ENCODE assay signal across 8 cellular contexts in genomic region chr11:9613830-9614762, GRCh38. TPM values are rescaled to one million over a fixed set of nuclear protein-coding genes. Genes with fewer than 3 reads are reported as not detected.
DNase-seq lines count a peak whose midpoint lies in the region; ATAC-seq and TF ChIP-seq lines count a peak whose summit lies in the region.

No MANE protein-coding gene starts in this region.

- H3K36me3 ChIP-seq in Panc1 (ENCODE audit: control insufficient read depth, insufficient read depth, low read length): no peaks in the 10 kb centered on the region
- no peaks in the 10 kb centered on the region for H3K36me3 ChIP-seq in naive thymus-derived CD4-positive, alpha-beta T cell (ENCODE audit: control insufficient read depth in 2 of 3, insufficient read depth in 3 of 3, low read length in 3 of 3)

- no peaks in the 10 kb centered on the region for H3K27me3 ChIP-seq in Panc1 (ENCODE audit: control insufficient read depth, insufficient read depth, low read length)
- no peaks in the 10 kb centered on the region for H3K27me3 ChIP-seq in naive thymus-derived CD4-positive, alpha-beta T cell (ENCODE audit: control insufficient read depth in 2 of 2, insufficient read depth in 2 of 2, low read length in 2 of 2)

- DNase-seq in DMS 273 (lab: John Stamatoyannopoulos, UW; ENCODE audit: unreplicated experiment) (peak; percentile 85), GM20000 (ENCODE audit: low spot score) (peak; percentile 84), HPDE6-E6E7 (ENCODE audit: extremely low spot score) (peak; percentile 82), Panc1 (ENCODE audit: low read depth, low spot score) (peak; percentile 88), fibroblast of gingiva (ENCODE audit: low read depth) (peak; percentile 77)
- DNase-seq in activated T-helper 1 cell treated with anti-CD3 and anti-CD28 coated beads, Interleukin-12 subunit alpha, Interleukin-12 subunit beta, Interleukin-2, Interleukin-4 antibody, amounts not matched to agents 30 ng/mL and 10 ng/mL and 1 ng/mL, durations not matched to agents 14 hours and 24 hours and 36 hours (ENCODE audit: low spot score): peak; percentile 88
- DNase-seq in naive thymus-derived CD4-positive, alpha-beta T cell: peak; percentile 81 to 96 (median 84)

- POLR2A ChIA-PET in Panc1 (lab: Charles Lee): interaction anchor here (1.0 to 1.1 kb wide), 3 partner anchors 23 to 691 kb away, joined by 3 to 5 read pairs (median 3); partner anchors contain the start of gene ADM
- POLR2A ChIA-PET in naive thymus-derived CD4-positive, alpha-beta T cell (lab: Charles Lee): interaction anchor here (0.8 to 1.8 kb wide), 4 partner anchors 13 to 135 kb away, joined by 3 to 10 read pairs (median 5); partner anchors contain the start of gene WEE1

- peaks cover 5% of the 10 kb centered on the region for H3K27me3 Mint-ChIP-seq in activated T-helper 1 cell treated with anti-CD3 and anti-CD28 coated beads, Interleukin-12 subunit alpha, Interleukin-12 subunit beta, Interleukin-2, Interleukin-4 antibody, amounts not matched to agents 30 ng/mL and 10 ng/mL and 1 ng/mL, durations not matched to agents 14 hours and 24 hours and 36 hours (ENCODE audit: insufficient read depth)
- no peaks in the 10 kb centered on the region for H3K27me3 Mint-ChIP-seq in naive thymus-derived CD4-positive, alpha-beta T cell
- no peaks in the 10 kb centered on the region for H3K27me3 Mint-ChIP-seq in stimulated activated memory B cell treated with anti-CD40 and anti-IgM and Interleukin-4, amounts not matched to agents 10 μg/mL and 1 μg/mL and 100 μg/mL, for 72 hours

- TF ChIP-seq CTCF in GM20000 (IDR thresholded peaks at IDR 0.05; ENCODE audit: extremely low read depth, missing control alignments) (peak; percentile 70), Panc1 (IDR thresholded peaks at IDR 0.05) (peak; percentile 96)

- H3K4me1 ChIP-seq in Panc1 (ENCODE audit: control insufficient read depth, insufficient read depth, low read length): peaks cover 27% of the 10 kb centered on the region
- H3K4me1 ChIP-seq in naive thymus-derived CD4-positive, alpha-beta T cell (ENCODE audit: control insufficient read depth in 2 of 2, insufficient read depth in 2 of 2, low read length in 2 of 2): peaks cover 0 to 14% of the 10 kb centered on the region in 2 donors

- peak overlapping the region; percentile 50 to 76 for H3K4me3 ChIP-seq in Panc1 (ENCODE audit: low read depth in 2 of 2, low read length in 2 of 2)
- peak overlapping the region; percentile 71 for H3K4me3 ChIP-seq in naive thymus-derived CD4-positive, alpha-beta T cell (ENCODE audit: low read length)

- H3K27ac Mint-ChIP-seq in activated T-helper 1 cell treated with anti-CD3 and anti-CD28 coated beads, Interleukin-12 subunit alpha, Interleukin-12 subunit beta, Interleukin-2, Interleukin-4 antibody, amounts not matched to agents 30 ng/mL and 10 ng/mL and 1 ng/mL, durations not matched to agents 14 hours and 24 hours and 36 hours: peak overlapping the region; percentile 99
- peak overlapping the region; percentile 82 to 98 (median 92) for H3K27ac Mint-ChIP-seq in naive thymus-derived CD4-positive, alpha-beta T cell
- peak overlapping the region; percentile 98 for H3K27ac Mint-ChIP-seq in stimulated activated memory B cell treated with anti-CD40 and anti-IgM and Interleukin-4, amounts not matched to agents 10 μg/mL and 1 μg/mL and 100 μg/mL, for 72 hours

- no peaks in the 10 kb centered on the region for H3K9me3 Mint-ChIP-seq in activated T-helper 1 cell treated with anti-CD3 and anti-CD28 coated beads, Interleukin-12 subunit alpha, Interleukin-12 subunit beta, Interleukin-2, Interleukin-4 antibody, amounts not matched to agents 30 ng/mL and 10 ng/mL and 1 ng/mL, durations not matched to agents 14 hours and 24 hours and 36 hours
- no peaks in the 10 kb centered on the region for H3K9me3 Mint-ChIP-seq in naive thymus-derived CD4-positive, alpha-beta T cell
- peaks cover 7% of the 10 kb centered on the region for H3K9me3 Mint-ChIP-seq in stimulated activated memory B cell treated with anti-CD40 and anti-IgM and Interleukin-4, amounts not matched to agents 10 μg/mL and 1 μg/mL and 100 μg/mL, for 72 hours

- peak; percentile 93 for ATAC-seq in Panc1
- peak; percentile 91 for ATAC-seq in naive thymus-derived CD4-positive, alpha-beta T cell
- peak; percentile 90 for ATAC-seq in stimulated activated memory B cell treated with anti-CD40 and anti-IgM and Interleukin-4, amounts not matched to agents 10 μg/mL and 1 μg/mL and 100 μg/mL, for 72 hours

- peak overlapping the region; percentile 95 for H3K27ac ChIP-seq in Panc1 (ENCODE audit: low read length)
- peak overlapping the region; percentile 75 for H3K27ac ChIP-seq in naive thymus-derived CD4-positive, alpha-beta T cell (ENCODE audit: low read depth, low read length)

- H3K9me3 ChIP-seq in Panc1 (ENCODE audit: control insufficient read depth, insufficient read depth, low read depth, low read length): no peaks in the 10 kb centered on the region
- no peaks in the 10 kb centered on the region for H3K9me3 ChIP-seq in naive thymus-derived CD4-positive, alpha-beta T cell (ENCODE audit: control insufficient read depth in 2 of 3, low read length in 3 of 3)

- CTCF ChIA-PET in Panc1 (lab: Charles Lee): interaction anchor here (0.5 to 1.9 kb wide), 7 partner anchors 15 to 190 kb away, joined by 3 to 4 read pairs (median 3); no protein-coding TSS in a partner anchor
- CTCF ChIA-PET in naive thymus-derived CD4-positive, alpha-beta T cell (lab: Charles Lee): interaction anchor here (0.6 to 4.6 kb wide), 14 partner anchors 10 to 695 kb away, joined by 3 to 68 read pairs (median 4); partner anchors contain the start of gene WEE1

- intact Hi-C loops in Panc1 (cut with micrococcal nuclease; ENCODE audit: unreplicated experiment): loop anchor here (2.0 to 10.0 kb wide), 4 partner anchors 48 to 711 kb away; partner anchors contain the start of gene SWAP70
- intact Hi-C loops in activated T-helper 1 cell treated with anti-CD3 and anti-CD28 coated beads, Interleukin-12 subunit alpha, Interleukin-12 subunit beta, Interleukin-2, Interleukin-4 antibody, amounts not matched to agents 30 ng/mL and 10 ng/mL and 1 ng/mL, durations not matched to agents 14 hours and 24 hours and 36 hours (cut with micrococcal nuclease): loop anchor here (1.0 to 10.0 kb wide), 16 partner anchors 13 to 1629 kb away; partner anchors contain the start of genes ADM, EIF3F, NRIP3 and RNF141
- intact Hi-C loops in naive thymus-derived CD4-positive, alpha-beta T cell (cut with micrococcal nuclease): loop anchor here (1.0 to 5.0 kb wide), 16 partner anchors 13 to 925 kb away; partner anchors contain the start of genes AKIP1 (in 2 of the 2), SWAP70 (in 2 of the 2), WEE1 (in 2 of the 2) and ZNF143 (in 2 of the 2)

- H3K36me3 Mint-ChIP-seq in activated T-helper 1 cell treated with anti-CD3 and anti-CD28 coated beads, Interleukin-12 subunit alpha, Interleukin-12 subunit beta, Interleukin-2, Interleukin-4 antibody, amounts not matched to agents 30 ng/mL and 10 ng/mL and 1 ng/mL, durations not matched to agents 14 hours and 24 hours and 36 hours (ENCODE audit: low read depth): peaks cover 3% of the 10 kb centered on the region
- H3K36me3 Mint-ChIP-seq in naive thymus-derived CD4-positive, alpha-beta T cell: peaks cover 0 to 3% (median 0%) of the 10 kb centered on the region in 5 donors
- H3K36me3 Mint-ChIP-seq in stimulated activated memory B cell treated with anti-CD40 and anti-IgM and Interleukin-4, amounts not matched to agents 10 μg/mL and 1 μg/mL and 100 μg/mL, for 72 hours: peaks cover 11% of the 10 kb centered on the region

- BruUV-seq in Panc1 (replicated peaks; lab: Mats Ljungman, UMichigan): TSS peak; percentile 91

- in situ Hi-C loops in Panc1 (cut with HindIII; ENCODE audit: low pct_unique_long_range_greater_than_20kb, low sequenced_read_pairs): no loop called here

- peak overlapping the region; percentile 89 for H3K4me3 Mint-ChIP-seq in activated T-helper 1 cell treated with anti-CD3 and anti-CD28 coated beads, Interleukin-12 subunit alpha, Interleukin-12 subunit beta, Interleukin-2, Interleukin-4 antibody, amounts not matched to agents 30 ng/mL and 10 ng/mL and 1 ng/mL, durations not matched to agents 14 hours and 24 hours and 36 hours
- peak overlapping the region; percentile 94 to 99 (median 96) for H3K4me3 Mint-ChIP-seq in naive thymus-derived CD4-positive, alpha-beta T cell
- H3K4me3 Mint-ChIP-seq in stimulated activated memory B cell treated with anti-CD40 and anti-IgM and Interleukin-4, amounts not matched to agents 10 μg/mL and 1 μg/mL and 100 μg/mL, for 72 hours: peak overlapping the region; percentile 84

- H3K4me1 Mint-ChIP-seq in activated T-helper 1 cell treated with anti-CD3 and anti-CD28 coated beads, Interleukin-12 subunit alpha, Interleukin-12 subunit beta, Interleukin-2, Interleukin-4 antibody, amounts not matched to agents 30 ng/mL and 10 ng/mL and 1 ng/mL, durations not matched to agents 14 hours and 24 hours and 36 hours (ENCODE audit: low read depth): peaks cover 42% of the 10 kb centered on the region
- H3K4me1 Mint-ChIP-seq in naive thymus-derived CD4-positive, alpha-beta T cell: peaks cover 12 to 37% (median 18%) of the 10 kb centered on the region in 7 donors
- peaks cover 75% of the 10 kb centered on the region for H3K4me1 Mint-ChIP-seq in stimulated activated memory B cell treated with anti-CD40 and anti-IgM and Interleukin-4, amounts not matched to agents 10 μg/mL and 1 μg/mL and 100 μg/mL, for 72 hours

RNA-seq across cellular contexts. Expression of gene WEE1, which starts 40.6 kb away (rescaled TPM):
- total RNA-seq in Panc1 (2021; ENCODE audit: unreplicated experiment): 67.9 TPM
- polyA plus RNA-seq in Panc1 (2012; ENCODE audit: insufficient read length): 25.1 TPM
- total RNA-seq in activated T-helper 1 cell treated with anti-CD3 and anti-CD28 coated beads, Interleukin-12 subunit alpha, Interleukin-12 subunit beta, Interleukin-2, Interleukin-4 antibody, amounts not matched to agents 30 ng/mL and 10 ng/mL and 1 ng/mL, durations not matched to agents 14 hours and 24 hours and 36 hours: 51.4 and 54.2 TPM in 2 replicates
- 10 to 100 TPM in 1 of 5 experiments, 1 to 10 TPM in 3, under 1 TPM in 1; 0.43 to 47.6 (median 1.9) TPM for total RNA-seq in naive thymus-derived CD4-positive, alpha-beta T cell
- under 1 TPM; 0.43 to 0.44 TPM for polyA plus RNA-seq in naive thymus-derived CD4-positive, alpha-beta T cell

RNA-seq across cellular contexts. Expression of gene SWAP70, which starts 49.8 kb away (rescaled TPM):
- total RNA-seq in Panc1 (2021; ENCODE audit: unreplicated experiment): 96.0 TPM
- polyA plus RNA-seq in Panc1 (2012; ENCODE audit: insufficient read length): 88.3 TPM
- 6.3 and 8.5 TPM in 2 replicates for total RNA-seq in activated T-helper 1 cell treated with anti-CD3 and anti-CD28 coated beads, Interleukin-12 subunit alpha, Interleukin-12 subunit beta, Interleukin-2, Interleukin-4 antibody, amounts not matched to agents 30 ng/mL and 10 ng/mL and 1 ng/mL, durations not matched to agents 14 hours and 24 hours and 36 hours
- total RNA-seq in naive thymus-derived CD4-positive, alpha-beta T cell: 10 to 100 TPM in 1 of 5 experiments, 1 to 10 TPM in 4; 4.2 to 15.6 (median 7.0) TPM
- 1 to 10 TPM; 2.3 to 3.4 TPM for polyA plus RNA-seq in naive thymus-derived CD4-positive, alpha-beta T cell

Comparison
In these comparisons a context has a peak if more than half of its experiments do, and no peak if none do; other contexts are left out.
1. Peak in every context shown above with its lines: DNase-seq, ATAC-seq, H3K4me3 ChIP-seq and H3K27ac ChIP-seq.